ENCODE assay signal across 13 cellular contexts in genomic region chr2:20382965-20383800, GRCh38. TPM values are rescaled to one million over a fixed set of nuclear protein-coding genes. Genes with fewer than 3 reads are reported as not detected.
DNase-seq lines count a peak whose midpoint lies in the region; ATAC-seq and TF ChIP-seq lines count a peak whose summit lies in the region.
"Had no signal": no experiment of that assay in that cellular context is flagged by ENCODE, and none has a peak within 500 bp of the region (broad histone marks: within the 10 kb centered on the region; RNA-seq: fewer than 3 reads in every experiment).

No MANE protein-coding gene starts in this region.

- DNase-seq in Caki2 (ENCODE audit: low read depth) (peak; percentile 21), IMR-90 (peak; percentile 92), amniotic epithelial cell (ENCODE audit: low read depth) (peak; percentile 88), left colon (no peak), right atrium auricular region (ENCODE audit: low spot score) (no peak), GM19240 (ENCODE audit: insufficient read length, low spot score) (no peak)
- DNase-seq: activated CD8-positive, alpha-beta memory T cell treated with anti-CD3 and anti-CD28 coated beads, Interleukin-2, amount 50 U/mL, for 4 hours; WERI-Rb-1 had no signal

- peaks cover 10% of the 10 kb centered on the region for H3K9me1 ChIP-seq in IMR-90 (ENCODE audit: insufficient read depth, low read length)

- no peak overlapping the region for H2AFZ ChIP-seq in IMR-90 (replicated peaks; ENCODE audit: low read length, poor library complexity)

- H3K9ac ChIP-seq in IMR-90 (ENCODE audit: low read depth, low read length), result no peak overlapping the region

- peaks cover 5% of the 10 kb centered on the region for H3K27me3 ChIP-seq in IMR-90 (ENCODE audit: control insufficient read depth, insufficient read depth, low read length)
- no peaks in the 10 kb centered on the region for H3K27me3 ChIP-seq in right atrium auricular region
- H3K27me3 ChIP-seq: neutrophil had no signal

- dilution Hi-C loops in IMR-90 (cut with HindIII; ENCODE audit: low sequenced_read_pairs, unreplicated experiment), result loop anchor here (25.0 kb wide), 1 partner anchor 254 kb away; no protein-coding TSS in a partner anchor

- CTCF ChIA-PET in IMR-90 (lab: Yijun Ruan, JAX), result interaction anchor here (0.6 to 1.9 kb wide), 8 partner anchors 13 to 268 kb away, joined by 3 to 8 read pairs (median 3); no protein-coding TSS in a partner anchor

- H4K8ac ChIP-seq in IMR-90 (ENCODE audit: low read depth in 2 of 2, low read length in 2 of 2), result peak overlapping the region in 1 of 2 experiments; percentile 52; a peak in 1 of 4 replicates

- H2BK120ac ChIP-seq in IMR-90 (ENCODE audit: low read depth, low read length), result 0 out of 2 replicates have a peak overlapping the region, but pooled peaks have one; percentile 0

- H3K18ac ChIP-seq in IMR-90 (ENCODE audit: low read depth, low read length), result no peak overlapping the region; the same call in 1 of the 2 replicates

- no peaks in the 10 kb centered on the region for H4K20me1 ChIP-seq in IMR-90 (ENCODE audit: insufficient read depth, low read length)

- H4K91ac ChIP-seq in IMR-90 (ENCODE audit: insufficient read depth, low read depth, low read length), result no peak overlapping the region

- ATAC-seq in IMR-90 (ENCODE audit: low read depth) (peak; percentile 31), left colon (peak; percentile 53), HG03565 (IDR thresholded peaks at IDR 0.05; ENCODE audit: unreplicated experiment) (no peak)
- no peak for ATAC-seq in activated CD4-positive, CD25-positive, alpha-beta regulatory T cell treated with anti-CD3 and anti-CD28 coated beads, Interleukin-2, amount 50 U/mL, for 24 hours
- ATAC-seq: activated naive CD4-positive, alpha-beta T cell treated with anti-CD3 and anti-CD28 coated beads, Interleukin-2, amount 50 U/mL, for 72 hours had no signal

- no CpG with 5 or more reads among the region's 9 CpGs for WGBS in IMR-90 (ENCODE audit: extremely low coverage in 2 of 2, insufficient read length in 1 of 2), 2 experiments

- BruUV-seq in IMR-90 (replicated peaks; lab: Mats Ljungman, UMichigan), result no TSS peak

- peak overlapping the region; percentile 41; the same call in 1 of the 2 replicates for H3K4me2 ChIP-seq in IMR-90 (ENCODE audit: low read depth, low read length)

- intact Hi-C loops in IMR-90 (cut with micrococcal nuclease) (no loop called here), left colon (cut with DNase I, micrococcal nuclease) (no loop called here)

- TF ChIP-seq CTCF in IMR-90 (conservative IDR thresholded peaks at IDR 0.05; ENCODE audit: low read depth, low read length), result peak; percentile 30
- TF ChIP-seq CTCF in right atrium auricular region (IDR thresholded peaks at IDR 0.05), result no peak

- no peak overlapping the region for H3K23ac ChIP-seq in IMR-90 (ENCODE audit: low read depth, low read length)

- no peak overlapping the region for H2BK20ac ChIP-seq in IMR-90 (ENCODE audit: low read depth, low read length)

- H4K5ac ChIP-seq in IMR-90 (ENCODE audit: low read depth, low read length), result no peak overlapping the region

- TF ChIP-seq POLR2A in IMR-90 (IDR thresholded peaks at IDR 0.05; ENCODE audit: low read depth, low read length), result no peak

- in situ Hi-C loops in Caki2 (cut with HindIII; ENCODE audit: low pct_unique_long_range_greater_than_20kb, low sequenced_read_pairs), result no loop called here
- in situ Hi-C loops in IMR-90 (cut with MboI; ENCODE audit: low sequenced_read_pairs), result no loop called here

- POLR2A ChIA-PET in IMR-90 (lab: Charles Lee; ENCODE audit: unreplicated experiment), result interaction anchor here (1.4 kb wide), 1 partner anchor 41 kb away, joined by 4 read pairs; no protein-coding TSS in a partner anchor

- no peak overlapping the region for H3K27ac ChIP-seq in IMR-90 (ENCODE audit: insufficient read depth, low read length)
- no peak overlapping the region for H3K27ac ChIP-seq in right atrium auricular region
- H3K27ac ChIP-seq: neutrophil, skin epidermis, WERI-Rb-1 had no signal

- no peak overlapping the region for H3K4me3 ChIP-seq in IMR-90 (ENCODE audit: insufficient read depth, low read depth, low read length)
- no peak overlapping the region for H3K4me3 ChIP-seq in right atrium auricular region
- H3K4me3 ChIP-seq: skin epidermis had no signal

- no peak overlapping the region for H2AK9ac ChIP-seq in IMR-90 (replicated peaks; ENCODE audit: low read depth, low read length, poor library complexity)

- H2AK5ac ChIP-seq in IMR-90 (ENCODE audit: low read depth, low read length), result no peak overlapping the region

- H3K56ac ChIP-seq in IMR-90 (ENCODE audit: extremely low read depth, insufficient read depth, low read length), result no peak overlapping the region

- H3K79me1 ChIP-seq in IMR-90 (ENCODE audit: low read depth in 1 of 2, low read length in 2 of 2), result no peaks in the 10 kb centered on the region

- no peaks in the 10 kb centered on the region for H3K36me3 ChIP-seq in IMR-90 (ENCODE audit: control insufficient read depth, insufficient read depth, low read length)
- H3K36me3 ChIP-seq in right atrium auricular region, result no peaks in the 10 kb centered on the region
- H3K36me3 ChIP-seq: neutrophil, WERI-Rb-1 had no signal

- H2BK5ac ChIP-seq in IMR-90 (ENCODE audit: low read depth, low read length, poor library complexity, severe bottlenecking), result no peak overlapping the region

- no peaks in the 10 kb centered on the region for H3K9me3 ChIP-seq in IMR-90 (ENCODE audit: control insufficient read depth, insufficient read depth, low read length)
- H3K9me3 ChIP-seq in right atrium auricular region, result no peaks in the 10 kb centered on the region
- H3K9me3 ChIP-seq: neutrophil had no signal

- 0 out of 2 replicates have a peak overlapping the region, but pooled peaks have one; percentile 21 for H3K14ac ChIP-seq in IMR-90 (replicated peaks; ENCODE audit: low read depth, low read length)

- no peak overlapping the region for H3K4ac ChIP-seq in IMR-90 (ENCODE audit: low read depth, low read length)

- H3K4me1 ChIP-seq in IMR-90 (ENCODE audit: control insufficient read depth, insufficient read depth, low read length), result peaks cover 14% of the 10 kb centered on the region
- H3K4me1 ChIP-seq in right atrium auricular region, result peaks cover 0 to 29% of the 10 kb centered on the region in 2 donors

- no peak overlapping the region for H2BK15ac ChIP-seq in IMR-90 (ENCODE audit: low read depth, low read length)

- peak; percentile 33; the same call in 1 of the 2 replicates for TF ChIP-seq RAD21 in IMR-90 (IDR thresholded peaks at IDR 0.05; ENCODE audit: low read length)

TF ChIP-seq in IMR-90, 13 proteins besides CTCF, POLR2A, EP300 and RAD21:
- TF ChIP-seq RFX5 (IDR thresholded peaks at IDR 0.05; ENCODE audit: low read depth, low read length) (no peak), RCOR1 (IDR thresholded peaks at IDR 0.05; ENCODE audit: insufficient replicate concordance, low read length) (peak; percentile 16), NFE2L2 (IDR thresholded peaks at IDR 0.05; ENCODE audit: low read depth, low read length) (no peak), MAFK (IDR thresholded peaks at IDR 0.05; ENCODE audit: low read depth, low read length) (no peak), CHD1 (IDR thresholded peaks at IDR 0.05; ENCODE audit: low read depth, low read length) (no peak), ELK1 (IDR thresholded peaks at IDR 0.05; ENCODE audit: borderline replicate concordance, low read depth, low read length) (no peak), MAZ (IDR thresholded peaks at IDR 0.05; ENCODE audit: borderline replicate concordance, low read depth, low read length) (no peak), FOS (IDR thresholded peaks at IDR 0.05; ENCODE audit: low read depth, low read length) (peak; percentile 29; the same call in 1 of the 2 replicates), SMC3 (IDR thresholded peaks at IDR 0.05; ENCODE audit: low read depth, low read length) (peak; percentile 20; the same call in 1 of the 2 replicates), CEBPB (IDR thresholded peaks at IDR 0.05; ENCODE audit: low read depth, low read length) (no peak), MXI1 (IDR thresholded peaks at IDR 0.05; ENCODE audit: borderline replicate concordance, low read depth, low read length) (no peak), BHLHE40 (IDR thresholded peaks at IDR 0.05; ENCODE audit: low read depth, low read length) (0 out of 2 replicates have a peak, but pooled peaks have one; percentile 18)
- TF ChIP-seq, protein P1, sequence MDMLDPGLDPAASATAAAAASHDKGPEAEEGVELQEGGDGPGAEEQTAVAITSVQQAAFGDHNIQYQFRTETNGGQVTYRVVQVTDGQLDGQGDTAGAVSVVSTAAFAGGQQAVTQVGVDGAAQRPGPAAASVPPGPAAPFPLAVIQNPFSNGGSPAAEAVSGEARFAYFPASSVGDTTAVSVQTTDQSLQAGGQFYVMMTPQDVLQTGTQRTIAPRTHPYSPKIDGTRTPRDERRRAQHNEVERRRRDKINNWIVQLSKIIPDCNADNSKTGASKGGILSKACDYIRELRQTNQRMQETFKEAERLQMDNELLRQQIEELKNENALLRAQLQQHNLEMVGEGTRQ (IDR thresholded peaks at IDR 0.05; ENCODE audit: low read depth, low read length), result no peak

RNA-seq across cellular contexts. Expression of gene PUM2, which starts 32.5 kb away (rescaled TPM):
- total RNA-seq in Caki2 (2014; rRNA removed; shearing (Covaris generic); ENCODE audit: low replicate concordance), result 31.4 and 35.2 TPM in 2 replicates
- total RNA-seq in IMR-90 (2012; rRNA removed), result 35.6 and 38.4 TPM in 2 replicates
- 16.4 and 18.8 TPM in 2 replicates for polyA plus RNA-seq in IMR-90 (2012; rRNA removed)
- polyA plus RNA-seq in IMR-90 (2012; cell fraction: cytosol; rRNA removed), result 4.5 and 6.3 TPM in 2 replicates
- polyA plus RNA-seq in IMR-90 (2012; cell fraction: nucleus; rRNA removed; ENCODE audit: low replicate concordance), result 8.0 and 28.7 TPM in 2 replicates
- total RNA-seq in left colon, result 100 to 1,000 TPM in 1 of 2 donors, 10 to 100 TPM in 1; 99.4 to 109 TPM
- total RNA-seq in right atrium auricular region, result 10 to 100 TPM; 35.0 to 44.8 TPM

Comparison
In these comparisons a context has a peak if more than half of its experiments do, and no peak if none do; other contexts are left out.
1. DNase-seq: peak in Caki2 (single experiment), IMR-90 (single experiment) and amniotic epithelial cell (single experiment); none in left colon (0 of 2), right atrium auricular region (single experiment) and GM19240 (single experiment).
2. ATAC-seq: peak in IMR-90 (single experiment) and left colon (single experiment); none in HG03565 (single experiment) and activated CD4-positive, CD25-positive, alpha-beta regulatory T cell treated with anti-CD3 and anti-CD28 coated beads, Interleukin-2, amount 50 U/mL, for 24 hours (0 of 2).